In genomic region chr4:1216869-1217294, GRCh38 we compare ENCODE assay signal across 8 cellular contexts.
A peak's percentile ranks its signal among the peaks of the same experiment; 100 is the strongest.
DNase-seq lines count a peak whose midpoint lies in the region; ATAC-seq and FAIRE-seq lines count a peak whose summit lies in the region.

No MANE protein-coding gene starts in this region.

- peak; percentile 45 for DNase-seq in GM18507 (ENCODE audit: extremely low spot score, insufficient read length, low read depth)
- DNase-seq in central memory CD4-positive, alpha-beta T cell = peak; percentile 66
- DNase-seq in stimulated activated CD4-positive, alpha-beta T cell treated with anti-CD3 and anti-CD28 coated beads, Interleukin-4, amount 100 ng/mL, for 4 hours = peak; percentile 47 to 58
- no peak for DNase-seq in kidney tubule cell (ENCODE audit: low spot score)

- peak; percentile 79 for FAIRE-seq in GM18507 (lab: Jason Lieb, UNC)

- ATAC-seq in activated CD4-positive, CD25-positive, alpha-beta regulatory T cell treated with anti-CD3 and anti-CD28 coated beads, Interleukin-2, amount 50 U/mL, for 24 hours = peak; percentile 68 to 78
- ATAC-seq in HG03565 (IDR thresholded peaks at IDR 0.05; ENCODE audit: unreplicated experiment) (no peak), GM19351 (IDR thresholded peaks at IDR 0.05; ENCODE audit: unreplicated experiment) (no peak), GM21576 (IDR thresholded peaks at IDR 0.05; ENCODE audit: unreplicated experiment) (no peak)

Comparison
In these comparisons a context has a peak if more than half of its experiments do, and no peak if none do; other contexts are left out.
1. ATAC-seq: peak in activated CD4-positive, CD25-positive, alpha-beta regulatory T cell treated with anti-CD3 and anti-CD28 coated beads, Interleukin-2, amount 50 U/mL, for 24 hours (2 of 2); none in HG03565 (single experiment), GM19351 (single experiment) and GM21576 (single experiment).